9 cellular contexts compared by ENCODE assay signal in genomic region chr17:19470529-19471261, GRCh38. TPM values are rescaled to one million over a fixed set of nuclear protein-coding genes. Genes with fewer than 3 reads are reported as not detected.
DNase-seq lines count a peak whose midpoint lies in the region; ATAC-seq and TF ChIP-seq lines count a peak whose summit lies in the region.
"Had no signal": no experiment of that assay in that cellular context is flagged by ENCODE, and none has a peak within 500 bp of the region (broad histone marks: within the 10 kb centered on the region; RNA-seq: fewer than 3 reads in every experiment).

No MANE protein-coding gene starts in this region.

- WGBS in hepatocyte (ENCODE audit: low lambda C conversion rate, missing lambda C conversion rate): 56% methylated on average over 28 of the region's 29 CpGs

- H3K9ac ChIP-seq in skeletal muscle tissue (ENCODE audit: low read depth in 1 of 3, low read length in 3 of 3): peak overlapping the region in 2 of 3 donors; percentile 10 to 62

- H3K4me3 ChIP-seq in hepatocyte: no peak overlapping the region
- H3K4me3 ChIP-seq in skeletal muscle tissue (ENCODE audit: low read length in 3 of 3): peak overlapping the region; percentile 43 to 54 (median 48)

- peak; percentile 27 for DNase-seq in HCEC 1CT
- DNase-seq in SK-N-DZ (ENCODE audit: low spot score): peak; percentile 30
- DNase-seq in hepatocyte (ENCODE audit: low spot score): peak; percentile 67
- no peak for DNase-seq in hypothalamus (lab: John Stamatoyannopoulos, UW)
- no peak for DNase-seq in SW 1271 (lab: John Stamatoyannopoulos, UW)
- no peak for DNase-seq in NCI-H1417 treated with DMSO at 0.1 percent for 48 hours (lab: John Stamatoyannopoulos, UW)
- DNase-seq: NCI-H2081 treated with DMSO at 0.1 percent for 48 hours had no signal

- H3K79me2 ChIP-seq in hepatocyte: no peaks in the 10 kb centered on the region

- no peaks in the 10 kb centered on the region for H3K9me2 ChIP-seq in hepatocyte (replicated peaks; ENCODE audit: insufficient read depth)

- peak overlapping the region; percentile 60 for H3K4me2 ChIP-seq in hepatocyte

- no peaks in the 10 kb centered on the region for H3K4me1 ChIP-seq in hepatocyte (ENCODE audit: insufficient read depth)
- peaks cover 0 to 8% (median 0%) of the 10 kb centered on the region in 3 donors for H3K4me1 ChIP-seq in skeletal muscle tissue (ENCODE audit: control insufficient read depth in 3 of 3, insufficient read depth in 3 of 3, low read length in 3 of 3)

- H3K9me3 ChIP-seq in hepatocyte (ENCODE audit: low read depth) (no peaks in the 10 kb centered on the region), skeletal muscle tissue (ENCODE audit: control insufficient read depth in 3 of 3, low read length in 3 of 3) (no peaks in the 10 kb centered on the region)

- no peaks in the 10 kb centered on the region for H3K27me3 ChIP-seq in hepatocyte
- peaks cover 0 to 3% (median 0%) of the 10 kb centered on the region in 3 donors for H3K27me3 ChIP-seq in skeletal muscle tissue (ENCODE audit: control insufficient read depth in 3 of 3, insufficient read depth in 3 of 3, low read length in 3 of 3)

- no peak for ATAC-seq in GM19324 (IDR thresholded peaks at IDR 0.05; ENCODE audit: low FRiP score, unreplicated experiment)

- no peaks in the 10 kb centered on the region for H4K20me1 ChIP-seq in hepatocyte (ENCODE audit: insufficient read depth, poor library complexity, severe bottlenecking)

- peak overlapping the region; percentile 68 for H3K27ac ChIP-seq in hepatocyte
- H3K27ac ChIP-seq in skeletal muscle tissue (ENCODE audit: low read depth, low read length): peak overlapping the region; percentile 60

- H2AFZ ChIP-seq in hepatocyte: peak overlapping the region; percentile 22

- H3K36me3 ChIP-seq in hepatocyte (replicated peaks; ENCODE audit: insufficient read depth, low read depth) (no peaks in the 10 kb centered on the region), skeletal muscle tissue (ENCODE audit: control insufficient read depth in 3 of 3, insufficient read depth in 3 of 3, low read length in 3 of 3) (no peaks in the 10 kb centered on the region)

- no peak for TF ChIP-seq CTCF in hepatocyte (IDR thresholded peaks at IDR 0.05; ENCODE audit: poor library complexity)

RNA-seq across cellular contexts. Expression of gene RNF112, which starts 59.7 kb away (rescaled TPM):
- 11.7 and 18.9 TPM in 2 replicates for polyA plus RNA-seq in SK-N-DZ (2014; cell fraction: cytosol; rRNA removed)
- 74.2 and 97.1 TPM in 2 replicates for polyA plus RNA-seq in SK-N-DZ (2014; cell fraction: nucleus; rRNA removed)
- total RNA-seq in hepatocyte (5.4 and 7.8 TPM in 2 replicates), skeletal muscle tissue (2.1 TPM)
- 8.6 and 11.3 TPM in 2 replicates for polyA plus RNA-seq in hepatocyte

Comparison
In these comparisons a context has a peak if more than half of its experiments do, and no peak if none do; other contexts are left out.
1. DNase-seq: peak in HCEC 1CT (single experiment), SK-N-DZ (single experiment) and hepatocyte (single experiment); none in hypothalamus (0 of 51), SW 1271 (0 of 2) and NCI-H1417 treated with DMSO at 0.1 percent for 48 hours (single experiment).